1 cellular context compared by ENCODE assay signal in the genomic region with DNA sequence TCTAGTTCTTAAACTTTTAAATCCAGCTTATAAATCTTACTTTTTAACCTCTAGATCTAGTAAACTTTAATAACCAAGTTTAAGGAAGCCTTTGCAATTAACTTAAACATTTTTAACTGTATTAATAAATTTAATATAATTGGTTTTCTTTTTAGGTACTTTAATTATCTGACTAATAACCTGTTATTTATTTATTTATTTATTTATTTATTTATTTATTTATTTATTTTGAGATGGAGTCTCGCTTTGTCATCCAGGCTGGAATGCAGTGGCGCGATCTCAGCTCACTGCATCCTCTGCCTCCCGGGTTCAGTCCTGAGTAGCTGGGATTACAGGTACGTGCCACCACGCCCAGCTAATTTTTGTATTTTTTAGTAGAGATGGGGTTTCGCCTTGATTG.
TF ChIP-seq lines count a peak whose summit lies in the region.

No MANE protein-coding gene starts in this region.

TF ChIP-seq in HEK293, 187 proteins besides CTCF, POLR2A, EP300 and RAD21 (continued from another document):
- TF ChIP-seq, protein P1, sequence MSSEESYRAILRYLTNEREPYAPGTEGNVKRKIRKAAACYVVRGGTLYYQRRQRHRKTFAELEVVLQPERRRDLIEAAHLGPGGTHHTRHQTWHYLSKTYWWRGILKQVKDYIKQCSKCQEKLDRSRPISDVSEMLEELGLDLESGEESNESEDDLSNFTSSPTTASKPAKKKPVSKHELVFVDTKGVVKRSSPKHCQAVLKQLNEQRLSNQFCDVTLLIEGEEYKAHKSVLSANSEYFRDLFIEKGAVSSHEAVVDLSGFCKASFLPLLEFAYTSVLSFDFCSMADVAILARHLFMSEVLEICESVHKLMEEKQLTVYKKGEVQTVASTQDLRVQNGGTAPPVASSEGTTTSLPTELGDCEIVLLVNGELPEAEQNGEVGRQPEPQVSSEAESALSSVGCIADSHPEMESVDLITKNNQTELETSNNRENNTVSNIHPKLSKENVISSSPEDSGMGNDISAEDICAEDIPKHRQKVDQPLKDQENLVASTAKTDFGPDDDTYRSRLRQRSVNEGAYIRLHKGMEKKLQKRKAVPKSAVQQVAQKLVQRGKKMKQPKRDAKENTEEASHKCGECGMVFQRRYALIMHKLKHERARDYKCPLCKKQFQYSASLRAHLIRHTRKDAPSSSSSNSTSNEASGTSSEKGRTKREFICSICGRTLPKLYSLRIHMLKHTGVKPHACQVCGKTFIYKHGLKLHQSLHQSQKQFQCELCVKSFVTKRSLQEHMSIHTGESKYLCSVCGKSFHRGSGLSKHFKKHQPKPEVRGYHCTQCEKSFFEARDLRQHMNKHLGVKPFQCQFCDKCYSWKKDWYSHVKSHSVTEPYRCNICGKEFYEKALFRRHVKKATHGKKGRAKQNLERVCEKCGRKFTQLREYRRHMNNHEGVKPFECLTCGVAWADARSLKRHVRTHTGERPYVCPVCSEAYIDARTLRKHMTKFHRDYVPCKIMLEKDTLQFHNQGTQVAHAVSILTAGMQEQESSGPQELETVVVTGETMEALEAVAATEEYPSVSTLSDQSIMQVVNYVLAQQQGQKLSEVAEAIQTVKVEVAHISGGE (tag by site-specific recombination; conservative IDR thresholded peaks at IDR 0.05; ENCODE audit: low read depth), result peak; percentile 82
- TF ChIP-seq ZNF266 (tag by site-specific recombination; IDR thresholded peaks at IDR 0.05; ENCODE audit: low read depth) (peak; percentile 79; the same call in 1 of the 2 replicates), ZNF654 (tag by site-specific recombination; IDR thresholded peaks at IDR 0.05; ENCODE audit: low read depth) (peak; percentile 32), ZNF426 (tag by site-specific recombination; IDR thresholded peaks at IDR 0.05) (peak; percentile 93), ZFP37 (tag by site-specific recombination; IDR thresholded peaks at IDR 0.05) (peak; percentile 47; the same call in 1 of the 2 replicates), ZNF558 (tag by site-specific recombination; IDR thresholded peaks at IDR 0.05) (0 out of 2 replicates have a peak, but pooled peaks have one; percentile 50), ZNF501 (tag by site-specific recombination; IDR thresholded peaks at IDR 0.05) (0 out of 2 replicates have a peak, but pooled peaks have one; percentile 31), ZNF510 (tag by site-specific recombination; IDR thresholded peaks at IDR 0.05; ENCODE audit: insufficient replicate concordance) (peak; percentile 85), ZNF394 (tag by site-specific recombination; IDR thresholded peaks at IDR 0.05; ENCODE audit: borderline replicate concordance) (peak; percentile 95), ZNF560 (tag by site-specific recombination; IDR thresholded peaks at IDR 0.05; ENCODE audit: borderline replicate concordance) (peak; percentile 71; the same call in 1 of the 2 replicates), ZNF529 (tag by site-specific recombination; IDR thresholded peaks at IDR 0.05; ENCODE audit: insufficient replicate concordance) (peak; percentile 39), ZNF623 (tag by site-specific recombination; IDR thresholded peaks at IDR 0.05) (peak; percentile 74), ZNF140 (tag by site-specific recombination; IDR thresholded peaks at IDR 0.05) (peak; percentile 90), ZNF202 (tag by site-specific recombination; IDR thresholded peaks at IDR 0.05; ENCODE audit: borderline replicate concordance) (peak; percentile 90; the same call in 1 of the 2 replicates), ZNF433 (tag by site-specific recombination; IDR thresholded peaks at IDR 0.05; ENCODE audit: low read depth) (peak; percentile 97), ZBTB8A (tag by site-specific recombination; IDR thresholded peaks at IDR 0.05) (peak; percentile 77)
- TF ChIP-seq, protein P2, sequence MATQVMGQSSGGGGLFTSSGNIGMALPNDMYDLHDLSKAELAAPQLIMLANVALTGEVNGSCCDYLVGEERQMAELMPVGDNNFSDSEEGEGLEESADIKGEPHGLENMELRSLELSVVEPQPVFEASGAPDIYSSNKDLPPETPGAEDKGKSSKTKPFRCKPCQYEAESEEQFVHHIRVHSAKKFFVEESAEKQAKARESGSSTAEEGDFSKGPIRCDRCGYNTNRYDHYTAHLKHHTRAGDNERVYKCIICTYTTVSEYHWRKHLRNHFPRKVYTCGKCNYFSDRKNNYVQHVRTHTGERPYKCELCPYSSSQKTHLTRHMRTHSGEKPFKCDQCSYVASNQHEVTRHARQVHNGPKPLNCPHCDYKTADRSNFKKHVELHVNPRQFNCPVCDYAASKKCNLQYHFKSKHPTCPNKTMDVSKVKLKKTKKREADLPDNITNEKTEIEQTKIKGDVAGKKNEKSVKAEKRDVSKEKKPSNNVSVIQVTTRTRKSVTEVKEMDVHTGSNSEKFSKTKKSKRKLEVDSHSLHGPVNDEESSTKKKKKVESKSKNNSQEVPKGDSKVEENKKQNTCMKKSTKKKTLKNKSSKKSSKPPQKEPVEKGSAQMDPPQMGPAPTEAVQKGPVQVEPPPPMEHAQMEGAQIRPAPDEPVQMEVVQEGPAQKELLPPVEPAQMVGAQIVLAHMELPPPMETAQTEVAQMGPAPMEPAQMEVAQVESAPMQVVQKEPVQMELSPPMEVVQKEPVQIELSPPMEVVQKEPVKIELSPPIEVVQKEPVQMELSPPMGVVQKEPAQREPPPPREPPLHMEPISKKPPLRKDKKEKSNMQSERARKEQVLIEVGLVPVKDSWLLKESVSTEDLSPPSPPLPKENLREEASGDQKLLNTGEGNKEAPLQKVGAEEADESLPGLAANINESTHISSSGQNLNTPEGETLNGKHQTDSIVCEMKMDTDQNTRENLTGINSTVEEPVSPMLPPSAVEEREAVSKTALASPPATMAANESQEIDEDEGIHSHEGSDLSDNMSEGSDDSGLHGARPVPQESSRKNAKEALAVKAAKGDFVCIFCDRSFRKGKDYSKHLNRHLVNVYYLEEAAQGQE (tag by site-specific recombination; IDR thresholded peaks at IDR 0.05), result peak; percentile 67
- TF ChIP-seq, protein P3, sequence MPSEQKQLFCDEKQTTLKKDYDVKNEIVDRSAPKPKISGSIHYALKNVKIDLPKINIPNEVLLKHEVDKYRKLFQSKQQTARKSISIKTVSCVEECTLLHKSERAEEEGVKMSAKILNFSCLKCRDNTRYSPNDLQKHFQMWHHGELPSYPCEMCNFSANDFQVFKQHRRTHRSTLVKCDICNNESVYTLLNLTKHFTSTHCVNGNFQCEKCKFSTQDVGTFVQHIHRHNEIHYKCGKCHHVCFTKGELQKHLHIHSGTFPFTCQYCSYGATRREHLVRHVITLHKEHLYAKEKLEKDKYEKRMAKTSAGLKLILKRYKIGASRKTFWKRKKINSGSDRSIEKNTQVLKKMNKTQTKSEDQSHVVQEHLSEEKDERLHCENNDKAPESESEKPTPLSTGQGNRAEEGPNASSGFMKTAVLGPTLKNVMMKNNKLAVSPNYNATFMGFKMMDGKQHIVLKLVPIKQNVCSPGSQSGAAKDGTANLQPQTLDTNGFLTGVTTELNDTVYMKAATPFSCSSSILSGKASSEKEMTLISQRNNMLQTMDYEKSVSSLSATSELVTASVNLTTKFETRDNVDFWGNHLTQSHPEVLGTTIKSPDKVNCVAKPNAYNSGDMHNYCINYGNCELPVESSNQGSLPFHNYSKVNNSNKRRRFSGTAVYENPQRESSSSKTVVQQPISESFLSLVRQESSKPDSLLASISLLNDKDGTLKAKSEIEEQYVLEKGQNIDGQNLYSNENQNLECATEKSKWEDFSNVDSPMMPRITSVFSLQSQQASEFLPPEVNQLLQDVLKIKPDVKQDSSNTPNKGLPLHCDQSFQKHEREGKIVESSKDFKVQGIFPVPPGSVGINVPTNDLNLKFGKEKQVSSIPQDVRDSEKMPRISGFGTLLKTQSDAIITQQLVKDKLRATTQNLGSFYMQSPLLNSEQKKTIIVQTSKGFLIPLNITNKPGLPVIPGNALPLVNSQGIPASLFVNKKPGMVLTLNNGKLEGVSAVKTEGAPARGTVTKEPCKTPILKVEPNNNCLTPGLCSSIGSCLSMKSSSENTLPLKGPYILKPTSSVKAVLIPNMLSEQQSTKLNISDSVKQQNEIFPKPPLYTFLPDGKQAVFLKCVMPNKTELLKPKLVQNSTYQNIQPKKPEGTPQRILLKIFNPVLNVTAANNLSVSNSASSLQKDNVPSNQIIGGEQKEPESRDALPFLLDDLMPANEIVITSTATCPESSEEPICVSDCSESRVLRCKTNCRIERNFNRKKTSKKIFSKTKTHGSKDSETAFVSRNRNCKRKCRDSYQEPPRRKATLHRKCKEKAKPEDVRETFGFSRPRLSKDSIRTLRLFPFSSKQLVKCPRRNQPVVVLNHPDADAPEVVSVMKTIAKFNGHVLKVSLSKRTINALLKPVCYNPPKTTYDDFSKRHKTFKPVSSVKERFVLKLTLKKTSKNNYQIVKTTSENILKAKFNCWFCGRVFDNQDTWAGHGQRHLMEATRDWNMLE (tag by site-specific recombination; conservative IDR thresholded peaks at IDR 0.05; ENCODE audit: low read depth), result peak; percentile 88
